8 cellular contexts compared by ENCODE assay signal in genomic region chr6:29723666-29724588, GRCh38. TPM values are rescaled to one million over a fixed set of nuclear protein-coding genes. Genes with fewer than 3 reads are reported as not detected.
DNase-seq lines count a peak whose midpoint lies in the region; ATAC-seq and TF ChIP-seq lines count a peak whose summit lies in the region.

No MANE protein-coding gene starts in this region.

- no peaks in the 10 kb centered on the region for H3K27me3 ChIP-seq in right cardiac atrium (ENCODE audit: control insufficient read depth, insufficient read depth)

- H4K20me1 ChIP-seq in OCI-LY7 (ENCODE audit: insufficient read depth, low read length) = no peaks in the 10 kb centered on the region

- no TSS peak for BruUV-seq in OCI-LY7 (replicated peaks; lab: Mats Ljungman, UMichigan)

- H3K4me1 ChIP-seq in OCI-LY7 (ENCODE audit: insufficient read depth, low read length, poor library complexity, severe bottlenecking) (peaks cover 7% of the 10 kb centered on the region), right cardiac atrium (ENCODE audit: control insufficient read depth, insufficient read depth, low read length) (peaks cover 2% of the 10 kb centered on the region)

- H2AFZ ChIP-seq in OCI-LY7 (ENCODE audit: low read length) = peak overlapping the region; percentile 99

- H3K36me3 Mint-ChIP-seq in activated naive CD4-positive, alpha-beta T cell treated with anti-CD3 and anti-CD28 coated beads, Interleukin-2, amount 50 U/mL, for 72 hours = peaks cover 41 to 43% of the 10 kb centered on the region in 2 donors

- H3K9me2 ChIP-seq in OCI-LY7 (ENCODE audit: insufficient read depth, low read length) = no peaks in the 10 kb centered on the region

- ATAC-seq in GM21390 (IDR thresholded peaks at IDR 0.05; ENCODE audit: unreplicated experiment) (peak; percentile 34), right cardiac atrium (peak; percentile 76 to 84)
- ATAC-seq in activated naive CD4-positive, alpha-beta T cell treated with anti-CD3 and anti-CD28 coated beads, Interleukin-2, amount 50 U/mL, for 72 hours = peak; percentile 55 to 67

- H3K9me3 ChIP-seq in OCI-LY7 (ENCODE audit: low read length) = no peaks in the 10 kb centered on the region
- no peaks in the 10 kb centered on the region for H3K9me3 ChIP-seq in right cardiac atrium (ENCODE audit: control insufficient read depth, low read length)

- peaks cover 9% of the 10 kb centered on the region; the same call in 1 of the 2 replicates for H3K36me3 ChIP-seq in OCI-LY7 (ENCODE audit: insufficient read depth, low read length)

- H3K9me3 Mint-ChIP-seq in activated naive CD4-positive, alpha-beta T cell treated with anti-CD3 and anti-CD28 coated beads, Interleukin-2, amount 50 U/mL, for 72 hours = no peaks in the 10 kb centered on the region

- intact Hi-C loops in OCI-LY7 (cut with micrococcal nuclease; ENCODE audit: unreplicated experiment) = no loop called here
- intact Hi-C loops in right cardiac atrium (cut with DNase I) = no loop called here

- no peak for TF ChIP-seq CTCF in AG10803 (conservative IDR thresholded peaks at IDR 0.05; ENCODE audit: low read length)
- peak; percentile 16; the same call in 1 of the 2 replicates for TF ChIP-seq CTCF in OCI-LY7 (conservative IDR thresholded peaks at IDR 0.05; ENCODE audit: low read length)

- H3K27ac ChIP-seq in OCI-LY7 (ENCODE audit: low read depth, low read length, poor library complexity, severe bottlenecking) (no peak overlapping the region), right cardiac atrium (ENCODE audit: low read length) (peak overlapping the region; percentile 81), skin epidermis (peak overlapping the region; percentile 81 to 100 (median 97))

- H3K27ac Mint-ChIP-seq in activated naive CD4-positive, alpha-beta T cell treated with anti-CD3 and anti-CD28 coated beads, Interleukin-2, amount 50 U/mL, for 72 hours = peak overlapping the region; percentile 89

- peak overlapping the region; percentile 91 for H3K4me2 ChIP-seq in OCI-LY7 (ENCODE audit: low read length)

- CTCF ChIA-PET in OCI-LY7 (lab: Charles Lee; ENCODE audit: unreplicated experiment) = no interaction called here

- no peaks in the 10 kb centered on the region for H3K79me2 ChIP-seq in OCI-LY7 (ENCODE audit: insufficient read depth, low read depth, low read length)

- no peak for DNase-seq in AG10803 (ENCODE audit: low read depth)
- DNase-seq in OCI-LY7 (ENCODE audit: low spot score) = peak; percentile 39
- DNase-seq in activated naive CD4-positive, alpha-beta T cell treated with anti-CD3 and anti-CD28 coated beads, Interleukin-2, amount 50 U/mL, for 72 hours (ENCODE audit: low spot score in 2 of 2) = peak; percentile 64 to 75
- peak; percentile 52 to 85 (median 84) for DNase-seq in right cardiac atrium
- DNase-seq in SKM-1 (lab: John Stamatoyannopoulos, UW; ENCODE audit: unreplicated experiment) = no peak
- DNase-seq in DMS153 treated with DMSO at 0.1 percent for 48 hours (lab: John Stamatoyannopoulos, UW; ENCODE audit: unreplicated experiment) = no peak

- WGBS in right cardiac atrium = 5% methylated on average over 76 of the region's 76 CpGs

- H3K4me3 ChIP-seq in AG10803 (ENCODE audit: low read length) (peak overlapping the region; percentile 59), OCI-LY7 (ENCODE audit: low read depth, low read length, poor library complexity, severe bottlenecking) (peak overlapping the region; percentile 99), right cardiac atrium (ENCODE audit: low read length) (peak overlapping the region; percentile 78), skin epidermis (peak overlapping the region; percentile 72 to 99 (median 93))

- POLR2A ChIA-PET in OCI-LY7 (lab: Charles Lee) = no interaction called here

RNA-seq across cellular contexts. Expression of gene HLA-F, which starts 0.7 kb away (rescaled TPM):
- 83.2 and 140 TPM in 2 replicates for total RNA-seq in OCI-LY7 (2014; rRNA removed; shearing (Covaris generic))
- 56.0 and 65.8 TPM in 2 replicates for total RNA-seq in OCI-LY7 (2022)
- total RNA-seq in activated naive CD4-positive, alpha-beta T cell treated with anti-CD3 and anti-CD28 coated beads, Interleukin-2, amount 50 U/mL, for 72 hours = 100 to 1,000 TPM; 220 to 504 TPM
- total RNA-seq in right cardiac atrium = 10 to 100 TPM; 26.8 to 50.5 (median 46.6) TPM
- polyA plus RNA-seq in right cardiac atrium = 46.7 TPM

RNA-seq across cellular contexts. Expression of gene ZFP57, which starts 43.0 kb away (rescaled TPM):
- not detected in 2 replicates for total RNA-seq in OCI-LY7 (2014; rRNA removed; shearing (Covaris generic))
- total RNA-seq in OCI-LY7 (2022) (not detected in 2 replicates), right cardiac atrium (1 to 10 TPM in 1 of 4 donors, under 1 TPM in 3; 0.32 to 1.8 (median 0.44) TPM)
- 1 to 10 TPM in 1 of 2 donors, not detected in 1; 5.9 TPM for total RNA-seq in activated naive CD4-positive, alpha-beta T cell treated with anti-CD3 and anti-CD28 coated beads, Interleukin-2, amount 50 U/mL, for 72 hours
- polyA plus RNA-seq in right cardiac atrium = 0.77 TPM

Comparison
In these comparisons a context has a peak if more than half of its experiments do, and no peak if none do; other contexts are left out.
1. DNase-seq: peak in OCI-LY7 (single experiment), activated naive CD4-positive, alpha-beta T cell treated with anti-CD3 and anti-CD28 coated beads, Interleukin-2, amount 50 U/mL, for 72 hours (2 of 2) and right cardiac atrium (3 of 3); none in AG10803 (single experiment), SKM-1 (single experiment) and DMS153 treated with DMSO at 0.1 percent for 48 hours (single experiment).
2. Peak in every context shown above with its lines, with median percentiles within 50 percentile points of each other: H3K4me3 ChIP-seq and ATAC-seq.